ENCODE assay signal across 9 cellular contexts in the genomic region with DNA sequence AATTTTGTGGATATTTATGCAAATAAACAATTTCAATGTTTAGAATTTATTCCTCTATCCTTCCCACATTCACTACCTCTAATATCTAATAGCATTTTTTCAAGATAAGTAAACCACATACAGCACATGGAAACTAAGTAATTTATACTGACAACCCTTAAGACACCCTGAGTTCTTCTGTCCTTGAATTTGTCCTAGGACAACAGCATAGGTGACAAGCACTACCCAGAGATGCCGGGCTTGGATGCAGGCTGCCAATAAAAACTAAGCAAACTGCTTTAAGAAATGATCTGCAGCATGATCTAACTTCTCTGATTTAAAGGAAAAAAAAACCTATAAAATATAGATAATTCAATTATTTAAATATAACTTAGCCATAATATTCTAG. TPM values are rescaled to one million over a fixed set of nuclear protein-coding genes. Genes with fewer than 3 reads are reported as not detected.
DNase-seq lines count a peak whose midpoint lies in the region; ATAC-seq and TF ChIP-seq lines count a peak whose summit lies in the region.
"Had no signal": no experiment of that assay in that cellular context is flagged by ENCODE, and none has a peak within 500 bp of the region (broad histone marks: within the 10 kb centered on the region; RNA-seq: fewer than 3 reads in every experiment).

No MANE protein-coding gene starts in this region.

- peak overlapping the region; percentile 77; the same call in 1 of the 2 replicates for H3K14ac ChIP-seq in IMR-90 (replicated peaks; ENCODE audit: low read depth, low read length)

- BruUV-seq in IMR-90 (replicated peaks; lab: Mats Ljungman, UMichigan), result no TSS peak

- POLR2A ChIA-PET in IMR-90 (lab: Charles Lee; ENCODE audit: unreplicated experiment), result no interaction called here

- in situ Hi-C loops in IMR-90 (cut with MboI; ENCODE audit: low sequenced_read_pairs), result no loop called here

- no peak overlapping the region for H2AFZ ChIP-seq in IMR-90 (replicated peaks; ENCODE audit: low read length, poor library complexity)

- no peaks in the 10 kb centered on the region for H3K27me3 Mint-ChIP-seq in activated T-helper 2 cell treated with anti-CD3 and anti-CD28 coated beads, Interferon-gamma antibody, Interleukin-2, Interleukin-4, amounts not matched to agents 10 μg/mL and 5 μg/mL and 100 μg/mL, durations not matched to agents 14 hours and 24 hours and 36 hours (ENCODE audit: low read depth)
- H3K27me3 Mint-ChIP-seq in stimulated activated naive CD8-positive, alpha-beta T cell treated with anti-CD3 and anti-CD28 coated beads, Interleukin-15, amount 100 ng/mL, for 72 hours, result no peaks in the 10 kb centered on the region

- no peak for DNase-seq in IMR-90
- DNase-seq in activated T-helper 2 cell treated with anti-CD3 and anti-CD28 coated beads, Interferon-gamma antibody, Interleukin-2, Interleukin-4, amounts not matched to agents 10 μg/mL and 5 μg/mL and 100 μg/mL, durations not matched to agents 14 hours and 24 hours and 36 hours (ENCODE audit: low spot score), result no peak
- DNase-seq in right cardiac atrium, result no peak
- DNase-seq in stimulated activated naive CD8-positive, alpha-beta T cell treated with anti-CD3 and anti-CD28 coated beads, Interleukin-15, amount 100 ng/mL, for 72 hours, result no peak
- DNase-seq in omental fat pad (ENCODE audit: low spot score), result no peak
- no peak for DNase-seq in glomerular visceral epithelial cell (ENCODE audit: extremely low spot score)
- DNase-seq in stimulated activated naive CD4-positive, alpha-beta T cell treated with Interleukin-2 at 50 U/mL for 16 hours (lab: John Stamatoyannopoulos, UW), result no peak
- DNase-seq: stimulated activated CD4-positive, alpha-beta T cell treated with anti-CD3 and anti-CD28 coated beads, Interleukin-12 subunit alpha, Interleukin-12 subunit beta, amount 100 ng/mL, for 4 hours had no signal

- TF ChIP-seq CTCF in IMR-90 (conservative IDR thresholded peaks at IDR 0.05; ENCODE audit: low read depth, low read length) (no peak), omental fat pad (IDR thresholded peaks at IDR 0.05) (no peak)

- peak overlapping the region; percentile 24; the same call in 1 of the 2 replicates for H2BK120ac ChIP-seq in IMR-90 (ENCODE audit: low read depth, low read length)

- peaks cover 47% of the 10 kb centered on the region for H3K4me1 Mint-ChIP-seq in activated T-helper 2 cell treated with anti-CD3 and anti-CD28 coated beads, Interferon-gamma antibody, Interleukin-2, Interleukin-4, amounts not matched to agents 10 μg/mL and 5 μg/mL and 100 μg/mL, durations not matched to agents 14 hours and 24 hours and 36 hours (ENCODE audit: low read depth)
- peaks cover 52% of the 10 kb centered on the region for H3K4me1 Mint-ChIP-seq in stimulated activated naive CD8-positive, alpha-beta T cell treated with anti-CD3 and anti-CD28 coated beads, Interleukin-15, amount 100 ng/mL, for 72 hours

- H3K4me3 Mint-ChIP-seq in activated T-helper 2 cell treated with anti-CD3 and anti-CD28 coated beads, Interferon-gamma antibody, Interleukin-2, Interleukin-4, amounts not matched to agents 10 μg/mL and 5 μg/mL and 100 μg/mL, durations not matched to agents 14 hours and 24 hours and 36 hours (ENCODE audit: low read depth), result peak overlapping the region; percentile 73
- H3K4me3 Mint-ChIP-seq in stimulated activated naive CD8-positive, alpha-beta T cell treated with anti-CD3 and anti-CD28 coated beads, Interleukin-15, amount 100 ng/mL, for 72 hours, result peak overlapping the region; percentile 69 to 83

- H4K20me1 ChIP-seq in IMR-90 (ENCODE audit: insufficient read depth, low read length), result no peaks in the 10 kb centered on the region

- H2AK9ac ChIP-seq in IMR-90 (replicated peaks; ENCODE audit: low read depth, low read length, poor library complexity), result no peak overlapping the region

- H3K36me3 ChIP-seq in IMR-90 (ENCODE audit: control insufficient read depth, insufficient read depth, low read length), result no peaks in the 10 kb centered on the region; the same call in 1 of the 2 replicates

- H3K36me3 Mint-ChIP-seq in activated T-helper 2 cell treated with anti-CD3 and anti-CD28 coated beads, Interferon-gamma antibody, Interleukin-2, Interleukin-4, amounts not matched to agents 10 μg/mL and 5 μg/mL and 100 μg/mL, durations not matched to agents 14 hours and 24 hours and 36 hours (ENCODE audit: low read depth), result peaks cover 4% of the 10 kb centered on the region

- no peaks in the 10 kb centered on the region for H3K9me3 Mint-ChIP-seq in activated T-helper 2 cell treated with anti-CD3 and anti-CD28 coated beads, Interferon-gamma antibody, Interleukin-2, Interleukin-4, amounts not matched to agents 10 μg/mL and 5 μg/mL and 100 μg/mL, durations not matched to agents 14 hours and 24 hours and 36 hours
- H3K9me3 Mint-ChIP-seq in stimulated activated naive CD8-positive, alpha-beta T cell treated with anti-CD3 and anti-CD28 coated beads, Interleukin-15, amount 100 ng/mL, for 72 hours, result no peaks in the 10 kb centered on the region

- peak overlapping the region; percentile 5; the same call in 1 of the 2 replicates for H4K91ac ChIP-seq in IMR-90 (ENCODE audit: insufficient read depth, low read depth, low read length)

- no peak for TF ChIP-seq POLR2A in IMR-90 (IDR thresholded peaks at IDR 0.05; ENCODE audit: low read depth, low read length)

- WGBS in IMR-90 (ENCODE audit: extremely low coverage in 2 of 2, insufficient read length in 1 of 2), 2 experiments, result no CpG with 5 or more reads among the region's 1 CpG
- WGBS in right cardiac atrium, result 15% methylated on average over 1 of the region's 1 CpG

- H3K79me1 ChIP-seq in IMR-90 (ENCODE audit: low read depth in 1 of 2, low read length in 2 of 2), result peaks cover 16 to 43% of the 10 kb centered on the region in 2 experiments

- H3K9ac ChIP-seq in IMR-90 (ENCODE audit: low read depth, low read length), result no peak overlapping the region

- CTCF ChIA-PET in IMR-90 (lab: Yijun Ruan, JAX), result interaction anchor here (1.2 kb wide), 1 partner anchor 9 kb away, joined by 3 read pairs; no protein-coding TSS in a partner anchor

- dilution Hi-C loops in IMR-90 (cut with HindIII; ENCODE audit: low sequenced_read_pairs, unreplicated experiment), result no loop called here

- peak overlapping the region in 1 of 2 experiments; percentile 89; a peak in 2 of 4 replicates for H4K8ac ChIP-seq in IMR-90 (ENCODE audit: low read depth in 2 of 2, low read length in 2 of 2)

- intact Hi-C loops in IMR-90 (cut with micrococcal nuclease) (no loop called here), right cardiac atrium (cut with DNase I) (no loop called here)
- intact Hi-C loops in activated T-helper 2 cell treated with anti-CD3 and anti-CD28 coated beads, Interferon-gamma antibody, Interleukin-2, Interleukin-4, amounts not matched to agents 10 μg/mL and 5 μg/mL and 100 μg/mL, durations not matched to agents 14 hours and 24 hours and 36 hours (cut with micrococcal nuclease), result loop anchor here (1.0 to 5.0 kb wide), 4 partner anchors 10 to 148 kb away; a partner anchor contains a TSS

- H3K9me3 ChIP-seq in IMR-90 (ENCODE audit: control insufficient read depth, insufficient read depth, low read length) (no peaks in the 10 kb centered on the region), right cardiac atrium (ENCODE audit: control insufficient read depth, low read length) (no peaks in the 10 kb centered on the region)

- H3K4me1 ChIP-seq in IMR-90 (ENCODE audit: control insufficient read depth, insufficient read depth, low read length), result peaks cover 9% of the 10 kb centered on the region
- H3K4me1 ChIP-seq in right cardiac atrium (ENCODE audit: control insufficient read depth, insufficient read depth, low read length), result peaks cover 5% of the 10 kb centered on the region

- no peak overlapping the region for H2BK20ac ChIP-seq in IMR-90 (ENCODE audit: low read depth, low read length)

- no peak overlapping the region for H3K56ac ChIP-seq in IMR-90 (ENCODE audit: extremely low read depth, insufficient read depth, low read length)

- TF ChIP-seq RAD21 in IMR-90 (IDR thresholded peaks at IDR 0.05; ENCODE audit: low read length), result no peak

- ATAC-seq in IMR-90 (ENCODE audit: low read depth) (no peak), right cardiac atrium (peak in 1 of 2 donors; percentile 27), omental fat pad (ENCODE audit: low FRiP score) (no peak), GM19395 (IDR thresholded peaks at IDR 0.05; ENCODE audit: unreplicated experiment) (no peak)
- ATAC-seq in stimulated activated naive CD8-positive, alpha-beta T cell treated with anti-CD3 and anti-CD28 coated beads, Interleukin-15, amount 100 ng/mL, for 72 hours, result no peak

- H2BK5ac ChIP-seq in IMR-90 (ENCODE audit: low read depth, low read length, poor library complexity, severe bottlenecking), result peak overlapping the region; percentile 52

- H3K4me2 ChIP-seq in IMR-90 (ENCODE audit: low read depth, low read length), result peak overlapping the region; percentile 82

- H3K18ac ChIP-seq in IMR-90 (ENCODE audit: low read depth, low read length), result peak overlapping the region; percentile 22

- no peak overlapping the region for H4K5ac ChIP-seq in IMR-90 (ENCODE audit: low read depth, low read length)

- H3K27ac ChIP-seq in IMR-90 (ENCODE audit: insufficient read depth, low read length) (peak overlapping the region; percentile 6; the same call in 1 of the 2 replicates), right cardiac atrium (ENCODE audit: low read length) (no peak overlapping the region)

- H3K9me1 ChIP-seq in IMR-90 (ENCODE audit: insufficient read depth, low read length), result peaks cover 4% of the 10 kb centered on the region; the same call in 1 of the 2 replicates

- no peaks in the 10 kb centered on the region for H3K27me3 ChIP-seq in IMR-90 (ENCODE audit: control insufficient read depth, insufficient read depth, low read length)
- H3K27me3 ChIP-seq in right cardiac atrium (ENCODE audit: control insufficient read depth, insufficient read depth), result no peaks in the 10 kb centered on the region

- H3K27ac Mint-ChIP-seq in activated T-helper 2 cell treated with anti-CD3 and anti-CD28 coated beads, Interferon-gamma antibody, Interleukin-2, Interleukin-4, amounts not matched to agents 10 μg/mL and 5 μg/mL and 100 μg/mL, durations not matched to agents 14 hours and 24 hours and 36 hours, result peak overlapping the region; percentile 56
- no peak overlapping the region for H3K27ac Mint-ChIP-seq in stimulated activated naive CD8-positive, alpha-beta T cell treated with anti-CD3 and anti-CD28 coated beads, Interleukin-15, amount 100 ng/mL, for 72 hours

- H2BK15ac ChIP-seq in IMR-90 (ENCODE audit: low read depth, low read length), result no peak overlapping the region

- H3K4ac ChIP-seq in IMR-90 (ENCODE audit: low read depth, low read length), result peak overlapping the region; percentile 21; the same call in 1 of the 2 replicates

- H3K4me3 ChIP-seq in IMR-90 (ENCODE audit: insufficient read depth, low read depth, low read length) (peak overlapping the region; percentile 22; the same call in 1 of the 2 replicates), right cardiac atrium (ENCODE audit: low read length) (peak overlapping the region; percentile 86)

- H2AK5ac ChIP-seq in IMR-90 (ENCODE audit: low read depth, low read length), result no peak overlapping the region

- H3K23ac ChIP-seq in IMR-90 (ENCODE audit: low read depth, low read length), result 0 out of 2 replicates have a peak overlapping the region, but pooled peaks have one; percentile 26

RNA-seq across cellular contexts. Expression of a gene that starts 22.7 kb away (rescaled TPM):
- total RNA-seq in IMR-90 (2012; rRNA removed) (12.2 and 22.2 TPM in 2 replicates), right cardiac atrium (10 to 100 TPM; 13.9 to 21.9 (median 17.4) TPM), omental fat pad (10 to 100 TPM; 18.8 to 32.9 (median 24.6) TPM)
- polyA plus RNA-seq in IMR-90 (2012; rRNA removed) (8.9 and 11.3 TPM in 2 replicates), right cardiac atrium (12.8 TPM)
- polyA plus RNA-seq in IMR-90 (2012; cell fraction: cytosol; rRNA removed), result 1.8 and 2.3 TPM in 2 replicates
- polyA plus RNA-seq in IMR-90 (2012; cell fraction: nucleus; rRNA removed; ENCODE audit: low replicate concordance), result 1.1 and 5.8 TPM in 2 replicates
- total RNA-seq in activated T-helper 2 cell treated with anti-CD3 and anti-CD28 coated beads, Interferon-gamma antibody, Interleukin-2, Interleukin-4, amounts not matched to agents 10 μg/mL and 5 μg/mL and 100 μg/mL, durations not matched to agents 14 hours and 24 hours and 36 hours, result 30.0 and 33.3 TPM in 2 replicates
